In the genomic region with DNA sequence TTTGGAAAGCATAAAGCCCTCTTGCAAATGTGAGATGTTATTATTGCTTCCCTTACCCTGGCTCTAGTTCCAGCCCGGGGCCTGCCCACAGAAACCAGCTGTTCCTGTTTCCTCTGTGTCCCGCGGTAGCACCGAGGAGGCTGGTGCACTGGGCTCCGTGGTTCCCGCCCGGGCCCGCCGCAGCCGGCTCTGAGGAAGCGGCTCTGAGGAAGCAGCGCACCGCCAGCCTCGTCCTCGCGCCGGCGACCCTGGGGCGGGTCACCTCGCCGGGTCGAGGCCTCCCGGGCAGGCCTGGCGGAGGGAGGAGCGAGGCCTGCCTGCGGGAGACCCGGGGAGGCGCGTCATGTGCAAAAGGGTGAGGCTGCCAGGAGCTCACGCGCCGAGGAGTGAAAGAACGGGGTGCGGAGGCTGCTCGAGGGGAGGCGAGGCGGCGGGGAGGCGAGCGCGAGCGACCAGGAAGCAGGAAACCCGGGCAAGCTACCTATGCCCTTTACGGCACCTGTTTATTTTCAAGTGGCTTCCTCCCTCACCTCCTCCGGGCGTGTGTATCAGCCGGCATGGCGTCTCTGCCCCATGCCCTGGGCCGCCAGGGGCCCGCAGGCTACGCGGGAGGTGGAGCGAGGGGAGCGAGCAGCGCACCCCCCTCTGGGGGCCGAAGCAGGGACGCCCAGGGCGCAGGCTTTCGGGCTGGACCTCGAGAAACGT, we compare ENCODE assay signal across 8 cellular contexts.
DNase-seq lines count a peak whose midpoint lies in the region; TF ChIP-seq lines count a peak whose summit lies in the region.

No MANE protein-coding gene starts in this region.

- H3K4me1 Mint-ChIP-seq in H9 (peaks cover 14 to 17% of the 10 kb centered on the region in 2 experiments), endothelial cell (ENCODE audit: unreplicated experiment) (peaks cover 28% of the 10 kb centered on the region)

- H3K9ac ChIP-seq in H9 (ENCODE audit: extremely low read depth, insufficient read length, low read length), result no peak overlapping the region

- peak overlapping the region; percentile 26 for H3K4me3 ChIP-seq in mesodermal cell (ENCODE audit: extremely low read depth, insufficient read depth, low read length, poor library complexity, severe bottlenecking)

- no peak overlapping the region for H2BK120ac ChIP-seq in H9 (ENCODE audit: low read depth, low read length, poor library complexity, severe bottlenecking)

- no peak overlapping the region for H4K91ac ChIP-seq in H9 (ENCODE audit: insufficient read length, low read depth, low read length)

- H3K27me3 ChIP-seq in H9 (ENCODE audit: insufficient read depth, low read length), result no peaks in the 10 kb centered on the region; the same call in 1 of the 2 replicates

- H3K14ac ChIP-seq in H9 (ENCODE audit: insufficient read depth, low read length), result peak overlapping the region; percentile 22

- no peaks in the 10 kb centered on the region for H3K23me2 ChIP-seq in H9 (ENCODE audit: insufficient read length, low read depth, low read length, poor library complexity, severe bottlenecking)

- H2BK15ac ChIP-seq in H9 (ENCODE audit: low read depth, low read length), result no peak overlapping the region

- no peak overlapping the region for H3K18ac ChIP-seq in H9 (ENCODE audit: insufficient read length, low read depth, low read length)

- H3K9me3 ChIP-seq in H9 (ENCODE audit: control insufficient read depth, low read depth, low read length), result no peaks in the 10 kb centered on the region
- H3K9me3 ChIP-seq in mesodermal cell (ENCODE audit: control insufficient read depth, low read length), result no peaks in the 10 kb centered on the region

- no peak overlapping the region for H4K5ac ChIP-seq in H9 (ENCODE audit: insufficient read length, low read depth, low read length)

- H3K4me1 ChIP-seq in H9 (ENCODE audit: insufficient read depth, low read length), result no peaks in the 10 kb centered on the region
- H3K4me1 ChIP-seq in mesodermal cell (ENCODE audit: control insufficient read depth, insufficient read depth, low read length, poor library complexity, severe bottlenecking), result no peaks in the 10 kb centered on the region

- H3K56ac ChIP-seq in H9 (ENCODE audit: insufficient read length, low read depth, low read length), result no peak overlapping the region

- no CpG with 5 or more reads among the region's 61 CpGs for WGBS in H9 (ENCODE audit: extremely low coverage, insufficient read length, low lambda C conversion rate)
- 60 to 67% methylated on average over 34 to 53 of the region's 61 CpGs for WGBS in mesodermal cell (ENCODE audit: insufficient coverage in 2 of 2), 2 experiments

- no peaks in the 10 kb centered on the region for H3K36me3 ChIP-seq in mesodermal cell (ENCODE audit: control insufficient read depth, insufficient read depth, low read length)

- H3K4me3 Mint-ChIP-seq in H9 (peak overlapping the region; percentile 61 to 72), endothelial cell (ENCODE audit: unreplicated experiment) (peak overlapping the region; percentile 58)

- DNase-seq in H9 (peak; percentile 56), NCI-H1092 treated with DMSO at 0.1 percent for 48 hours (lab: John Stamatoyannopoulos, UW) (peak; percentile 12), endothelial cell (ENCODE audit: low spot score) (peak; percentile 67), NCI-H2081 treated with DMSO at 0.1 percent for 48 hours (lab: John Stamatoyannopoulos, UW) (no peak)
- DNase-seq in activated CD8-positive, alpha-beta memory T cell treated with anti-CD3 and anti-CD28 coated beads for 4 hours (ENCODE audit: low read depth in 2 of 2), result peak; percentile 7 to 13
- DNase-seq in stimulated activated CD8-positive, alpha-beta memory T cell treated with anti-CD3 and anti-CD28 coated beads, Interleukin-15, amount 100 ng/mL, for 48 hours (ENCODE audit: low read depth in 2 of 2), result peak; percentile 4 to 23

- no peaks in the 10 kb centered on the region for H3K9me3 Mint-ChIP-seq in H9
- H3K9me3 Mint-ChIP-seq in endothelial cell (ENCODE audit: unreplicated experiment), result no peaks in the 10 kb centered on the region

- H3K4ac ChIP-seq in H9 (ENCODE audit: low read depth, low read length), result no peak overlapping the region

- no peak overlapping the region for H2BK12ac ChIP-seq in H9 (ENCODE audit: insufficient read length, low read depth, low read length)

- H4K8ac ChIP-seq in H9 (replicated peaks; ENCODE audit: insufficient read length, low read depth, low read length), result no peak overlapping the region

- H3K27me3 Mint-ChIP-seq in H9 (ENCODE audit: low read depth), result peaks cover 34% of the 10 kb centered on the region
- H3K27me3 Mint-ChIP-seq in endothelial cell (ENCODE audit: unreplicated experiment), result peaks cover 1% of the 10 kb centered on the region

- H2BK5ac ChIP-seq in H9 (ENCODE audit: insufficient read length, low read length), result no peak overlapping the region

- peak overlapping the region; percentile 14 for H2AFZ ChIP-seq in H9 (ENCODE audit: low read length)

- H2AK5ac ChIP-seq in H9 (ENCODE audit: insufficient read length, low read length), result no peak overlapping the region

- no peaks in the 10 kb centered on the region for H3K79me2 ChIP-seq in H9 (ENCODE audit: insufficient read depth, low read length)

- peak overlapping the region; percentile 83 for H3K4me2 ChIP-seq in H9 (ENCODE audit: insufficient read depth, insufficient read length, low read length)

- H3K27ac Mint-ChIP-seq in H9 (no peak overlapping the region), endothelial cell (ENCODE audit: unreplicated experiment) (no peak overlapping the region)

- H4K20me1 ChIP-seq in H9 (ENCODE audit: control insufficient read depth, insufficient read depth, insufficient read length), result no peaks in the 10 kb centered on the region

- no peak overlapping the region for H3T11ph ChIP-seq in H9 (ENCODE audit: low read length)

- H3K27ac ChIP-seq in H9 (ENCODE audit: insufficient read length, low read depth, low read length) (no peak overlapping the region), mesodermal cell (ENCODE audit: low read depth, low read length, severe bottlenecking) (no peak overlapping the region)

- peak; percentile 33; the same call in 1 of the 2 replicates for TF ChIP-seq CTCF in GM12874 (IDR thresholded peaks at IDR 0.05; ENCODE audit: insufficient read depth, low read depth, low read length)
- TF ChIP-seq CTCF in H9 (conservative IDR thresholded peaks at IDR 0.05), result peak; percentile 28; the same call in 2 of the 3 replicates
- TF ChIP-seq CTCF in endothelial cell (IDR thresholded peaks at IDR 0.05; ENCODE audit: unreplicated experiment), result no peak

- no peak overlapping the region for H2BK20ac ChIP-seq in H9 (ENCODE audit: low read depth, low read length, poor library complexity, severe bottlenecking)

- H3K23ac ChIP-seq in H9 (ENCODE audit: insufficient read length, low read depth, low read length), result no peak overlapping the region

- H3K79me1 ChIP-seq in H9 (ENCODE audit: insufficient read depth, low read depth, low read length, poor library complexity, severe bottlenecking), result no peaks in the 10 kb centered on the region

- H3K36me3 Mint-ChIP-seq in H9 (ENCODE audit: insufficient read depth in 1 of 3, low read depth in 3 of 3) (peaks cover 1 to 8% (median 2%) of the 10 kb centered on the region in 3 experiments; a peak in 4 of 7 replicates), endothelial cell (ENCODE audit: low read depth, unreplicated experiment) (no peaks in the 10 kb centered on the region)
